28 cellular contexts compared by ENCODE assay signal in the genomic region with DNA sequence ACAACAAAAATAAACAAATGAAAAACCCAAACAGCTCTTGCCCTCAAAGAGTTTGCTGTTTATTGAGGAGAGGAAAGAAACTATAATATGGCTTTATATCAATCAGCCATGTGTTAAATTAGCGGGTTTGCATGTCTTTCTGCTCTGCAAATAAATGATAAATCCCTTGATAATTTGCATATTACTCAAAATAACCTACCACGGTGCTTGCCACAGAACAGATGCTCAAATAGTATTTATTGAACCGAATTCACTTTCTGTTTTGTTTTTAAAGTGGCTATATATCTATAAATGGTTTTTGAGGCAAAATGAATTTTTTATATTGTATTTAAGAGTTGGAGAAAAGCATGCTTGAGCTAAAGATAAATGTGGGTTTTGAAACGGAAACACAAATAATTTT.
DNase-seq lines count a peak whose midpoint lies in the region; ATAC-seq, FAIRE-seq and TF ChIP-seq lines count a peak whose summit lies in the region.
"Had no signal": no experiment of that assay in that cellular context is flagged by ENCODE, and none has a peak within 500 bp of the region (broad histone marks: within the 10 kb centered on the region; RNA-seq: fewer than 3 reads in every experiment).

No MANE protein-coding gene starts in this region.

- SMC1A ChIA-PET in GM12878 (lab: Charles Lee; ENCODE audit: uncharacterized antibody, unreplicated experiment) = no interaction called here

- RAD21 ChIA-PET in GM12878 (lab: Charles Lee; ENCODE audit: unreplicated experiment) = no interaction called here

- WGBS in GM12878 (ENCODE audit: insufficient coverage, insufficient replicate concordance, low lambda C conversion rate, missing lambda C conversion rate) = 0% methylated on average over 4 of the region's 4 CpGs

- BruUV-seq in GM12878 (replicated peaks; lab: Mats Ljungman, UMichigan) = no TSS peak

- DNase-seq in GM12878 (ENCODE audit: low read depth, low spot score) (no peak), medulla oblongata (ENCODE audit: extremely low spot score) (no peak)
- DNase-seq in activated CD8-positive, alpha-beta T cell treated with anti-CD3 and anti-CD28 coated beads, Interleukin-2, amount 10 ng/mL, durations not matched to agents 7 days and 5 days = no peak
- DNase-seq: activated CD4-positive, alpha-beta T cell treated with anti-CD3 and anti-CD28 coated beads, Interleukin-2, amount 10 ng/mL, durations not matched to agents 7 days and 5 days; CD4-positive, CD25-positive, alpha-beta regulatory T cell; central memory CD4-positive, alpha-beta T cell; DMS153; GDM1; H9; heart right ventricle; left colon; mesenchymal stem cell; NCI-H187; nucleus accumbens; stimulated activated CD4-positive, alpha-beta T cell treated with anti-CD3 and anti-CD28 coated beads, Interleukin-2, amount 100 ng/mL, for 24 hours had no signal

- no peak overlapping the region for H3K27ac ChIP-seq in GM12878 (ENCODE audit: control insufficient read depth, insufficient read depth)
- H3K27ac ChIP-seq: ascending aorta, heart right ventricle, RWPE1, SK-N-MC, skin epidermis, vagina, VCaP had no signal

- H2AFZ ChIP-seq in GM12878 (ENCODE audit: control insufficient read depth, low read depth, low read length) = no peak overlapping the region

- POLR2A ChIA-PET in GM12878 (lab: Charles Lee) = no interaction called here
- POLR2A ChIA-PET in activated CD8-positive, alpha-beta T cell treated with anti-CD3 and anti-CD28 coated beads, Interleukin-2, amount 10 ng/mL, durations not matched to agents 7 days and 5 days (lab: Charles Lee) = no interaction called here

- no peak overlapping the region for H3K4me3 ChIP-seq in GM12878
- H3K4me3 ChIP-seq: ascending aorta, heart right ventricle, K562, SK-N-MC, skin epidermis, vagina had no signal

- in situ Hi-C loops in GM12878 (cut with MboI) = no loop called here

- no peaks in the 10 kb centered on the region; a peak in 2 of 4 replicates for H3K27me3 ChIP-seq in GM12878 (replicated peaks in 1 of 2; ENCODE audit: control insufficient read depth in 2 of 2, insufficient read depth in 2 of 2, low read length in 1 of 2)
- H3K27me3 ChIP-seq: ascending aorta, heart right ventricle, vagina had no signal

- CTCF ChIA-PET in GM12878 (lab: Yijun Ruan, JAX) = no interaction called here
- CTCF ChIA-PET in activated CD8-positive, alpha-beta T cell treated with anti-CD3 and anti-CD28 coated beads, Interleukin-2, amount 10 ng/mL, durations not matched to agents 7 days and 5 days (lab: Charles Lee) = no interaction called here

- no peaks in the 10 kb centered on the region for H4K20me1 ChIP-seq in GM12878 (ENCODE audit: control insufficient read depth, insufficient read depth)

- peak; percentile 65 for ATAC-seq in GM18861 (IDR thresholded peaks at IDR 0.05; ENCODE audit: unreplicated experiment)
- peak; percentile 49 for ATAC-seq in GM21528 (IDR thresholded peaks at IDR 0.05; ENCODE audit: low FRiP score, unreplicated experiment)
- ATAC-seq in HG03066 (IDR thresholded peaks at IDR 0.05; ENCODE audit: low read depth, unreplicated experiment) = peak; percentile 60
- ATAC-seq in GM12878 = peak; percentile 83
- no peak for ATAC-seq in activated CD8-positive, alpha-beta T cell treated with anti-CD3 and anti-CD28 coated beads, Interleukin-2, amount 10 ng/mL, durations not matched to agents 7 days and 5 days
- ATAC-seq in stimulated activated memory B cell treated with anti-CD40 and anti-IgM and Interleukin-4, amounts not matched to agents 10 μg/mL and 1 μg/mL and 100 μg/mL, for 72 hours = no peak
- ATAC-seq: heart right ventricle; K562; left colon; stimulated activated effector memory CD8-positive, alpha-beta T cell treated with anti-CD3 and anti-CD28 coated beads, Interleukin-12 subunit alpha, Interleukin-12 subunit beta, amount 100 ng/mL, for 72 hours had no signal

- TF ChIP-seq RAD21 in GM12878 (IDR thresholded peaks at IDR 0.05; ENCODE audit: insufficient read depth, low read depth, low read length) = no peak

- no peak overlapping the region for H3K9ac ChIP-seq in GM12878 (ENCODE audit: control insufficient read depth, insufficient read depth, low read length)

- no peaks in the 10 kb centered on the region for H3K9me3 Mint-ChIP-seq in activated CD8-positive, alpha-beta T cell treated with anti-CD3 and anti-CD28 coated beads, Interleukin-2, amount 10 ng/mL, durations not matched to agents 7 days and 5 days (ENCODE audit: insufficient read depth)
- H3K9me3 Mint-ChIP-seq in stimulated activated memory B cell treated with anti-CD40 and anti-IgM and Interleukin-4, amounts not matched to agents 10 μg/mL and 1 μg/mL and 100 μg/mL, for 72 hours = no peaks in the 10 kb centered on the region
- H3K9me3 Mint-ChIP-seq: activated CD4-positive, alpha-beta T cell treated with anti-CD3 and anti-CD28 coated beads, Interleukin-2, amount 10 ng/mL, durations not matched to agents 7 days and 5 days; stimulated activated effector memory CD8-positive, alpha-beta T cell treated with anti-CD3 and anti-CD28 coated beads, Interleukin-12 subunit alpha, Interleukin-12 subunit beta, amount 100 ng/mL, for 72 hours had no signal

- no peaks in the 10 kb centered on the region for H3K9me3 ChIP-seq in GM12878 (replicated peaks; ENCODE audit: control insufficient read depth, insufficient read depth, low read length)
- H3K9me3 ChIP-seq: ascending aorta, heart right ventricle, vagina had no signal

- no peaks in the 10 kb centered on the region for H3K4me1 ChIP-seq in GM12878 (ENCODE audit: control insufficient read depth, insufficient read depth, low read length)
- H3K4me1 ChIP-seq: ascending aorta, heart right ventricle, vagina had no signal

- no peak overlapping the region for H3K4me3 Mint-ChIP-seq in activated CD8-positive, alpha-beta T cell treated with anti-CD3 and anti-CD28 coated beads, Interleukin-2, amount 10 ng/mL, durations not matched to agents 7 days and 5 days
- H3K4me3 Mint-ChIP-seq in stimulated activated memory B cell treated with anti-CD40 and anti-IgM and Interleukin-4, amounts not matched to agents 10 μg/mL and 1 μg/mL and 100 μg/mL, for 72 hours = no peak overlapping the region
- H3K4me3 Mint-ChIP-seq: activated CD4-positive, alpha-beta T cell treated with anti-CD3 and anti-CD28 coated beads, Interleukin-2, amount 10 ng/mL, durations not matched to agents 7 days and 5 days; activated naive CD8-positive, alpha-beta T cell; H9; stimulated activated effector memory CD8-positive, alpha-beta T cell treated with anti-CD3 and anti-CD28 coated beads, Interleukin-12 subunit alpha, Interleukin-12 subunit beta, amount 100 ng/mL, for 72 hours had no signal

- no peaks in the 10 kb centered on the region for H3K36me3 ChIP-seq in GM12878 (ENCODE audit: control insufficient read depth in 2 of 2, insufficient read depth in 2 of 2, low read length in 1 of 2)
- H3K36me3 ChIP-seq: ascending aorta, heart right ventricle, vagina had no signal

- no peak overlapping the region for H3K27ac Mint-ChIP-seq in activated CD8-positive, alpha-beta T cell treated with anti-CD3 and anti-CD28 coated beads, Interleukin-2, amount 10 ng/mL, durations not matched to agents 7 days and 5 days
- H3K27ac Mint-ChIP-seq in stimulated activated memory B cell treated with anti-CD40 and anti-IgM and Interleukin-4, amounts not matched to agents 10 μg/mL and 1 μg/mL and 100 μg/mL, for 72 hours = no peak overlapping the region
- H3K27ac Mint-ChIP-seq: activated CD4-positive, alpha-beta T cell treated with anti-CD3 and anti-CD28 coated beads, Interleukin-2, amount 10 ng/mL, durations not matched to agents 7 days and 5 days; activated naive CD8-positive, alpha-beta T cell; CD4-positive, CD25-positive, alpha-beta regulatory T cell; H9; stimulated activated effector memory CD8-positive, alpha-beta T cell treated with anti-CD3 and anti-CD28 coated beads, Interleukin-12 subunit alpha, Interleukin-12 subunit beta, amount 100 ng/mL, for 72 hours had no signal

- intact Hi-C loops in GM12878 (cut with micrococcal nuclease; ENCODE audit: unreplicated experiment) = no loop called here

- no peak overlapping the region for H3K4me2 ChIP-seq in GM12878 (ENCODE audit: control insufficient read depth, insufficient read depth)

- no peak for TF ChIP-seq EP300 in GM12878 (IDR thresholded peaks at IDR 0.05; ENCODE audit: borderline replicate concordance in 1 of 2, control insufficient read depth in 1 of 2, low read depth in 2 of 2, low read length in 2 of 2)

- no peaks in the 10 kb centered on the region for H3K27me3 Mint-ChIP-seq in activated CD8-positive, alpha-beta T cell treated with anti-CD3 and anti-CD28 coated beads, Interleukin-2, amount 10 ng/mL, durations not matched to agents 7 days and 5 days (ENCODE audit: low read depth)
- no peaks in the 10 kb centered on the region for H3K27me3 Mint-ChIP-seq in stimulated activated memory B cell treated with anti-CD40 and anti-IgM and Interleukin-4, amounts not matched to agents 10 μg/mL and 1 μg/mL and 100 μg/mL, for 72 hours
- H3K27me3 Mint-ChIP-seq: activated CD4-positive, alpha-beta T cell treated with anti-CD3 and anti-CD28 coated beads, Interleukin-2, amount 10 ng/mL, durations not matched to agents 7 days and 5 days; activated naive CD8-positive, alpha-beta T cell had no signal

- TF ChIP-seq POLR2A in GM12878 (IDR thresholded peaks at IDR 0.05; ENCODE audit: low read depth, low read length) = no peak

- H3K4me1 Mint-ChIP-seq in activated CD8-positive, alpha-beta T cell treated with anti-CD3 and anti-CD28 coated beads, Interleukin-2, amount 10 ng/mL, durations not matched to agents 7 days and 5 days (ENCODE audit: low read depth) = no peaks in the 10 kb centered on the region
- H3K4me1 Mint-ChIP-seq in stimulated activated memory B cell treated with anti-CD40 and anti-IgM and Interleukin-4, amounts not matched to agents 10 μg/mL and 1 μg/mL and 100 μg/mL, for 72 hours = no peaks in the 10 kb centered on the region
- H3K4me1 Mint-ChIP-seq: activated CD4-positive, alpha-beta T cell treated with anti-CD3 and anti-CD28 coated beads, Interleukin-2, amount 10 ng/mL, durations not matched to agents 7 days and 5 days; CD4-positive, CD25-positive, alpha-beta regulatory T cell; H9; stimulated activated effector memory CD8-positive, alpha-beta T cell treated with anti-CD3 and anti-CD28 coated beads, Interleukin-12 subunit alpha, Interleukin-12 subunit beta, amount 100 ng/mL, for 72 hours had no signal

- no peak for FAIRE-seq in GM12878 (lab: Jason Lieb, UNC)
- FAIRE-seq: K562 had no signal

- no peak for TF ChIP-seq CTCF in GM12878 (IDR thresholded peaks at IDR 0.05 in 2 of 3, conservative IDR thresholded peaks at IDR 0.05 in 1 of 3; ENCODE audit: control insufficient read depth in 2 of 3, extremely low read depth in 1 of 3, insufficient read depth in 1 of 3, low read depth in 3 of 3, low read length in 3 of 3)

- no peaks in the 10 kb centered on the region for H3K79me2 ChIP-seq in GM12878 (ENCODE audit: control insufficient read depth, insufficient read depth, low read length)

- no peaks in the 10 kb centered on the region for H3K36me3 Mint-ChIP-seq in activated CD8-positive, alpha-beta T cell treated with anti-CD3 and anti-CD28 coated beads, Interleukin-2, amount 10 ng/mL, durations not matched to agents 7 days and 5 days (ENCODE audit: low read depth)
- H3K36me3 Mint-ChIP-seq in stimulated activated memory B cell treated with anti-CD40 and anti-IgM and Interleukin-4, amounts not matched to agents 10 μg/mL and 1 μg/mL and 100 μg/mL, for 72 hours = no peaks in the 10 kb centered on the region
- H3K36me3 Mint-ChIP-seq: activated naive CD8-positive, alpha-beta T cell; CD4-positive, CD25-positive, alpha-beta regulatory T cell; stimulated activated effector memory CD8-positive, alpha-beta T cell treated with anti-CD3 and anti-CD28 coated beads, Interleukin-12 subunit alpha, Interleukin-12 subunit beta, amount 100 ng/mL, for 72 hours had no signal

Comparison
In these comparisons a context has a peak if more than half of its experiments do, and no peak if none do; other contexts are left out.
1. ATAC-seq: peak in GM18861 (single experiment), GM21528 (single experiment), HG03066 (single experiment) and GM12878 (single experiment); none in activated CD8-positive, alpha-beta T cell treated with anti-CD3 and anti-CD28 coated beads, Interleukin-2, amount 10 ng/mL, durations not matched to agents 7 days and 5 days (single experiment) and stimulated activated memory B cell treated with anti-CD40 and anti-IgM and Interleukin-4, amounts not matched to agents 10 μg/mL and 1 μg/mL and 100 μg/mL, for 72 hours (single experiment).